ENCODE assay signal across 1 cellular context in the genomic region with DNA sequence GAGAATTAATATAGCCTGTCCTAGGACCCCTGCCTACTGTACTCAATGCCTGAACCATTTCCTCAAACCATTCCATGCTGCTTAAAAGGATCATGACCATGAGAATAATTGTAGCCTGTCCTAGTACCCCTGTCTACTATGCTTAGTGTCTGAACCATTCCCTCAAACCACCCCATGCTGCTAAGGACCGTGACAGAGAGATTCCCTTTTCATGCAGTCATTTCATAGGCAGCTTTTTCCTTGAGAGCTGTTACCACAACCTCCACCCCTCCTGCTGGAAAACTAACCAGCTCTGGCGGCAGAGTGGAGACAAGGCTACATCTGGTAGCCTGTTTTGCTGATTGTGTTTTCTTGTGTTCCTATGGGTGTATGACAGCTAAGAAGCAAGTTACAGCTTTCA.
TF ChIP-seq lines count a peak whose summit lies in the region.

No MANE protein-coding gene starts in this region.

TF ChIP-seq in SK-N-SH treated with all-trans-retinoic acid at 6 μM for 48 hours, 23 proteins besides CTCF, POLR2A, EP300 and RAD21 (continued from another document):
- TF ChIP-seq, protein P1, sequence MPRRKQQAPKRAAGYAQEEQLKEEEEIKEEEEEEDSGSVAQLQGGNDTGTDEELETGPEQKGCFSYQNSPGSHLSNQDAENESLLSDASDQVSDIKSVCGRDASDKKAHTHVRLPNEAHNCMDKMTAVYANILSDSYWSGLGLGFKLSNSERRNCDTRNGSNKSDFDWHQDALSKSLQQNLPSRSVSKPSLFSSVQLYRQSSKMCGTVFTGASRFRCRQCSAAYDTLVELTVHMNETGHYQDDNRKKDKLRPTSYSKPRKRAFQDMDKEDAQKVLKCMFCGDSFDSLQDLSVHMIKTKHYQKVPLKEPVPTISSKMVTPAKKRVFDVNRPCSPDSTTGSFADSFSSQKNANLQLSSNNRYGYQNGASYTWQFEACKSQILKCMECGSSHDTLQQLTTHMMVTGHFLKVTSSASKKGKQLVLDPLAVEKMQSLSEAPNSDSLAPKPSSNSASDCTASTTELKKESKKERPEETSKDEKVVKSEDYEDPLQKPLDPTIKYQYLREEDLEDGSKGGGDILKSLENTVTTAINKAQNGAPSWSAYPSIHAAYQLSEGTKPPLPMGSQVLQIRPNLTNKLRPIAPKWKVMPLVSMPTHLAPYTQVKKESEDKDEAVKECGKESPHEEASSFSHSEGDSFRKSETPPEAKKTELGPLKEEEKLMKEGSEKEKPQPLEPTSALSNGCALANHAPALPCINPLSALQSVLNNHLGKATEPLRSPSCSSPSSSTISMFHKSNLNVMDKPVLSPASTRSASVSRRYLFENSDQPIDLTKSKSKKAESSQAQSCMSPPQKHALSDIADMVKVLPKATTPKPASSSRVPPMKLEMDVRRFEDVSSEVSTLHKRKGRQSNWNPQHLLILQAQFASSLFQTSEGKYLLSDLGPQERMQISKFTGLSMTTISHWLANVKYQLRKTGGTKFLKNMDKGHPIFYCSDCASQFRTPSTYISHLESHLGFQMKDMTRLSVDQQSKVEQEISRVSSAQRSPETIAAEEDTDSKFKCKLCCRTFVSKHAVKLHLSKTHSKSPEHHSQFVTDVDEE (CRISPR knock-in tag; IDR thresholded peaks at IDR 0.05) = no peak
- TF ChIP-seq BACH2 (CRISPR knock-in tag; IDR thresholded peaks at IDR 0.05; ENCODE audit: borderline replicate concordance) (no peak), ZNF8 (CRISPR knock-in tag; IDR thresholded peaks at IDR 0.05) (no peak), ESRRG (CRISPR knock-in tag; IDR thresholded peaks at IDR 0.05) (no peak), ARNTL (CRISPR knock-in tag; IDR thresholded peaks at IDR 0.05; ENCODE audit: borderline replicate concordance, low read depth) (no peak), ISL1 (CRISPR knock-in tag; IDR thresholded peaks at IDR 0.05) (no peak), PPARA (CRISPR knock-in tag; IDR thresholded peaks at IDR 0.05; ENCODE audit: borderline replicate concordance) (no peak), TCF4 (CRISPR knock-in tag; IDR thresholded peaks at IDR 0.05; ENCODE audit: borderline replicate concordance) (no peak), ZC3H10 (CRISPR knock-in tag; IDR thresholded peaks at IDR 0.05) (no peak)
